10 cellular contexts compared by ENCODE assay signal in the genomic region with DNA sequence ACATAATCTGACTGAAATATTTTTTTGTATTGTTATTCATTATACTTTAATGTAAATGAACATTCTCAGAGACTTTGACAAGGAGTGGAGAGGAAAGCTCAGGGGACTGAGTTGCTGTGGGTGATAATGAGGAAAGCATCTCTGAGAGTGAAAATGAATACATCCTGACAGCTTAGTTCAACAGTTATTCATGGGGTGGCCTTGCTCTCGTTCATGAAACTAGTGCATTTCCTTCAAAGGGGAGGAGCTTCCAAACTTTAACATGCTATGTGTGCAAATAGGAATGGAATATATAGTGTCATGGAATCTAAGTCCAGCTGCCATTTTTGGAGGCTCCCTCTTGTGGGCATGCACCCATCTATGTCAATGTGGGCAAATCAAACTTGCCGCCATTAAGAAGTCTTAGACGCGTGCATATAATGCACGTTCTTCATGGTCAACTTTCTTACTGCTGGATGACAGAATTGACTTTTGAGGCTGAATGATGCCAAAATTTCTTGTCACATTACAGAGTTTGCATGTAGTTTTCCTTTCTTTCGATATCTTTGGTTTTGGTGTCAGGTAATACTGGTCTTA.
DNase-seq lines count a peak whose midpoint lies in the region; ATAC-seq and TF ChIP-seq lines count a peak whose summit lies in the region.
"Had no signal": no experiment of that assay in that cellular context is flagged by ENCODE, and none has a peak within 500 bp of the region (broad histone marks: within the 10 kb centered on the region; RNA-seq: fewer than 3 reads in every experiment).

No MANE protein-coding gene starts in this region.

- H3K4me3 ChIP-seq in heart left ventricle: no peak overlapping the region
- H3K4me3 ChIP-seq: left lung had no signal

- intact Hi-C loops in heart left ventricle (cut with DNase I): no loop called here

- H3K4me1 ChIP-seq in heart left ventricle: peaks cover 0 to 28% (median 9%) of the 10 kb centered on the region in 12 donors

- peak overlapping the region; percentile 36 for H3K4me3 Mint-ChIP-seq in activated naive CD8-positive, alpha-beta T cell treated with anti-CD3 and anti-CD28 coated beads, Interleukin-2, amount 10 ng/mL, durations not matched to agents 7 days and 5 days
- peak overlapping the region; percentile 42 for H3K4me3 Mint-ChIP-seq in stimulated activated naive CD8-positive, alpha-beta T cell treated with anti-CD3 and anti-CD28 coated beads, Interleukin-15, Interleukin-2, amounts not matched to agents 100 ng/mL and 50 ng/mL, for 24 hours

- H3K36me3 ChIP-seq in heart left ventricle: no peaks in the 10 kb centered on the region
- H3K36me3 ChIP-seq: left lung had no signal

- H3K27me3 ChIP-seq in heart left ventricle: no peaks in the 10 kb centered on the region
- H3K27me3 ChIP-seq: left lung had no signal

- WGBS in heart left ventricle, 4 donors: 88 to 93% (median 90%) methylated on average over 6 of the region's 6 CpGs

- H3K27ac Mint-ChIP-seq in activated naive CD4-positive, alpha-beta T cell treated with anti-CD3 and anti-CD28 coated beads, Interleukin-2, amount 50 U/mL, for 72 hours: peak overlapping the region; percentile 71 to 87
- H3K27ac Mint-ChIP-seq in activated naive CD8-positive, alpha-beta T cell treated with anti-CD3 and anti-CD28 coated beads, Interleukin-2, amount 10 ng/mL, durations not matched to agents 7 days and 5 days: peak overlapping the region; percentile 56
- H3K27ac Mint-ChIP-seq in stimulated activated naive CD8-positive, alpha-beta T cell treated with anti-CD3 and anti-CD28 coated beads, Interleukin-15, Interleukin-2, amounts not matched to agents 100 ng/mL and 50 ng/mL, for 24 hours: peak overlapping the region; percentile 84

- H3K9me3 ChIP-seq in heart left ventricle: peaks cover 0 to 3% (median 0%) of the 10 kb centered on the region in 12 donors

- TF ChIP-seq POLR2A in heart left ventricle (IDR thresholded peaks at IDR 0.05): no peak

- peaks cover 0 to 10% of the 10 kb centered on the region in 2 donors for H3K36me3 Mint-ChIP-seq in activated naive CD4-positive, alpha-beta T cell treated with anti-CD3 and anti-CD28 coated beads, Interleukin-2, amount 50 U/mL, for 72 hours
- H3K36me3 Mint-ChIP-seq in activated naive CD8-positive, alpha-beta T cell treated with anti-CD3 and anti-CD28 coated beads, Interleukin-2, amount 10 ng/mL, durations not matched to agents 7 days and 5 days: peaks cover 14% of the 10 kb centered on the region
- peaks cover 4% of the 10 kb centered on the region for H3K36me3 Mint-ChIP-seq in stimulated activated naive CD8-positive, alpha-beta T cell treated with anti-CD3 and anti-CD28 coated beads, Interleukin-15, Interleukin-2, amounts not matched to agents 100 ng/mL and 50 ng/mL, for 24 hours (ENCODE audit: low read depth)

- peaks cover 48% of the 10 kb centered on the region for H3K4me1 Mint-ChIP-seq in activated naive CD8-positive, alpha-beta T cell treated with anti-CD3 and anti-CD28 coated beads, Interleukin-2, amount 10 ng/mL, durations not matched to agents 7 days and 5 days
- peaks cover 62% of the 10 kb centered on the region for H3K4me1 Mint-ChIP-seq in stimulated activated naive CD8-positive, alpha-beta T cell treated with anti-CD3 and anti-CD28 coated beads, Interleukin-15, Interleukin-2, amounts not matched to agents 100 ng/mL and 50 ng/mL, for 24 hours (ENCODE audit: low read depth)

- DNase-seq in activated naive CD4-positive, alpha-beta T cell treated with anti-CD3 and anti-CD28 coated beads, Interleukin-2, amount 50 U/mL, for 72 hours (ENCODE audit: low spot score in 2 of 2): no peak
- no peak for DNase-seq in activated naive CD4-positive, alpha-beta T cell (lab: John Stamatoyannopoulos, UW)
- DNase-seq in M059J (ENCODE audit: low read depth): peak; percentile 32
- DNase-seq in activated naive CD8-positive, alpha-beta T cell treated with anti-CD3 and anti-CD28 coated beads, Interleukin-2, amount 10 ng/mL, durations not matched to agents 7 days and 5 days: no peak
- DNase-seq in heart left ventricle: no peak
- DNase-seq: activated CD8-positive, alpha-beta memory T cell treated with anti-CD3 and anti-CD28 coated beads for 24 hours; left lung had no signal

- H3K27ac ChIP-seq in heart left ventricle: no peak overlapping the region
- H3K27ac ChIP-seq: left lung had no signal

- H3K9me3 Mint-ChIP-seq in activated naive CD4-positive, alpha-beta T cell treated with anti-CD3 and anti-CD28 coated beads, Interleukin-2, amount 50 U/mL, for 72 hours: peaks cover 0 to 6% of the 10 kb centered on the region in 2 donors
- no peaks in the 10 kb centered on the region for H3K9me3 Mint-ChIP-seq in activated naive CD8-positive, alpha-beta T cell treated with anti-CD3 and anti-CD28 coated beads, Interleukin-2, amount 10 ng/mL, durations not matched to agents 7 days and 5 days
- H3K9me3 Mint-ChIP-seq in stimulated activated naive CD8-positive, alpha-beta T cell treated with anti-CD3 and anti-CD28 coated beads, Interleukin-15, Interleukin-2, amounts not matched to agents 100 ng/mL and 50 ng/mL, for 24 hours: no peaks in the 10 kb centered on the region

- no peaks in the 10 kb centered on the region for H3K27me3 Mint-ChIP-seq in activated naive CD8-positive, alpha-beta T cell treated with anti-CD3 and anti-CD28 coated beads, Interleukin-2, amount 10 ng/mL, durations not matched to agents 7 days and 5 days
- H3K27me3 Mint-ChIP-seq in stimulated activated naive CD8-positive, alpha-beta T cell treated with anti-CD3 and anti-CD28 coated beads, Interleukin-15, Interleukin-2, amounts not matched to agents 100 ng/mL and 50 ng/mL, for 24 hours: peaks cover 3% of the 10 kb centered on the region

- TF ChIP-seq CTCF in heart left ventricle (IDR thresholded peaks at IDR 0.05): peak in 1 of 12 donors; percentile 5

- POLR2A ChIA-PET in activated naive CD8-positive, alpha-beta T cell treated with anti-CD3 and anti-CD28 coated beads, Interleukin-2, amount 10 ng/mL, durations not matched to agents 7 days and 5 days (lab: Charles Lee): interaction anchor here (0.8 to 2.3 kb wide), 8 partner anchors 15 to 241 kb away, joined by 3 to 12 read pairs (median 4); a partner anchor contains a TSS

- ATAC-seq in activated naive CD4-positive, alpha-beta T cell treated with anti-CD3 and anti-CD28 coated beads, Interleukin-2, amount 50 U/mL, for 72 hours: peak; percentile 41 to 53
- peak; percentile 27 for ATAC-seq in activated naive CD8-positive, alpha-beta T cell treated with anti-CD3 and anti-CD28 coated beads, Interleukin-2, amount 10 ng/mL, durations not matched to agents 7 days and 5 days (ENCODE audit: low read depth)
- ATAC-seq in heart left ventricle (no peak), HG02870 (IDR thresholded peaks at IDR 0.05; ENCODE audit: unreplicated experiment) (no peak), HG03139 (IDR thresholded peaks at IDR 0.05; ENCODE audit: unreplicated experiment) (no peak)
- ATAC-seq: left lung had no signal

Comparison
In these comparisons a context has a peak if more than half of its experiments do, and no peak if none do; other contexts are left out.
1. ATAC-seq: peak in activated naive CD4-positive, alpha-beta T cell treated with anti-CD3 and anti-CD28 coated beads, Interleukin-2, amount 50 U/mL, for 72 hours (2 of 2) and activated naive CD8-positive, alpha-beta T cell treated with anti-CD3 and anti-CD28 coated beads, Interleukin-2, amount 10 ng/mL, durations not matched to agents 7 days and 5 days (single experiment); none in heart left ventricle (0 of 4), HG02870 (single experiment) and HG03139 (single experiment).
2. Peak in every context shown above with its lines, with median percentiles within 50 percentile points of each other: H3K27ac Mint-ChIP-seq.